In genomic region chr15:99433026-99433756, GRCh38 we compare ENCODE assay signal across 10 cellular contexts.
DNase-seq lines count a peak whose midpoint lies in the region; ATAC-seq and TF ChIP-seq lines count a peak whose summit lies in the region.
"Had no signal": no experiment of that assay in that cellular context is flagged by ENCODE, and none has a peak within 500 bp of the region (broad histone marks: within the 10 kb centered on the region; RNA-seq: fewer than 3 reads in every experiment).

No MANE protein-coding gene starts in this region.

- 0 out of 2 replicates have a peak overlapping the region, but pooled peaks have one; percentile 0 for H3K4me2 ChIP-seq in OCI-LY3 (ENCODE audit: low read length)

- H3K36me3 ChIP-seq in OCI-LY3 (replicated peaks; ENCODE audit: low read depth, low read length) (no peaks in the 10 kb centered on the region), heart left ventricle (no peaks in the 10 kb centered on the region)

- no peaks in the 10 kb centered on the region for H4K20me1 ChIP-seq in OCI-LY3 (ENCODE audit: insufficient read depth, low read length)

- no peaks in the 10 kb centered on the region for H3K9me3 Mint-ChIP-seq in stimulated activated naive B cell treated with anti-CD40 and anti-IgM and Interleukin-4, amounts not matched to agents 10 μg/mL and 1 μg/mL and 100 μg/mL, for 72 hours
- H3K9me3 Mint-ChIP-seq in mesothelial cell of epicardium = no peaks in the 10 kb centered on the region

- no peak overlapping the region for H3K27ac ChIP-seq in OCI-LY3 (ENCODE audit: low read length)
- peak overlapping the region; percentile 17 to 77 (median 68) for H3K27ac ChIP-seq in heart left ventricle

- H3K4me3 ChIP-seq in OCI-LY3 (ENCODE audit: low read length) (no peak overlapping the region), heart left ventricle (no peak overlapping the region)

- H3K27me3 Mint-ChIP-seq in stimulated activated naive B cell treated with anti-CD40 and anti-IgM and Interleukin-4, amounts not matched to agents 10 μg/mL and 1 μg/mL and 100 μg/mL, for 72 hours = no peaks in the 10 kb centered on the region
- H3K27me3 Mint-ChIP-seq in mesothelial cell of epicardium (ENCODE audit: low read depth) = no peaks in the 10 kb centered on the region

- peak overlapping the region; percentile 81 for H3K27ac Mint-ChIP-seq in stimulated activated naive B cell treated with anti-CD40 and anti-IgM and Interleukin-4, amounts not matched to agents 10 μg/mL and 1 μg/mL and 100 μg/mL, for 72 hours
- H3K27ac Mint-ChIP-seq in mesothelial cell of epicardium = no peak overlapping the region

- H3K4me3 Mint-ChIP-seq in stimulated activated naive B cell treated with anti-CD40 and anti-IgM and Interleukin-4, amounts not matched to agents 10 μg/mL and 1 μg/mL and 100 μg/mL, for 72 hours = no peak overlapping the region
- H3K4me3 Mint-ChIP-seq in mesothelial cell of epicardium = no peak overlapping the region

- ATAC-seq in GM19351 (IDR thresholded peaks at IDR 0.05; ENCODE audit: unreplicated experiment) (peak; percentile 59), heart left ventricle (peak; percentile 19 to 84 (median 50))
- ATAC-seq in stimulated activated naive B cell treated with anti-CD40 and anti-IgM and Interleukin-4, amounts not matched to agents 10 μg/mL and 1 μg/mL and 100 μg/mL, for 72 hours (replicated peaks) = peak; percentile 45 to 49

- WGBS in heart left ventricle, 4 donors = 36 to 51% (median 42%) methylated on average over 9 to 14 of the region's 14 CpGs

- H3K9ac ChIP-seq in OCI-LY3 (ENCODE audit: low read length) = no peak overlapping the region

- H3K79me2 ChIP-seq in OCI-LY3 (ENCODE audit: low read length) = no peaks in the 10 kb centered on the region

- peaks cover 21% of the 10 kb centered on the region for H3K4me1 ChIP-seq in OCI-LY3 (ENCODE audit: low read length)
- peaks cover 5 to 61% (median 49%) of the 10 kb centered on the region in 12 donors for H3K4me1 ChIP-seq in heart left ventricle

- peak in 4 of 5 donors; percentile 63 to 74 (median 69) for DNase-seq in heart left ventricle
- no peak for DNase-seq in stimulated activated naive B cell treated with anti-CD40 and anti-IgM and Interleukin-4, amounts not matched to agents 10 μg/mL and 1 μg/mL and 100 μg/mL, for 72 hours
- DNase-seq in mesothelial cell of epicardium (ENCODE audit: low spot score in 2 of 2, unreplicated experiment in 2 of 2) = no peak
- no peak for DNase-seq in SKM-1 (lab: John Stamatoyannopoulos, UW; ENCODE audit: unreplicated experiment)
- no peak for DNase-seq in activated CD4-positive, alpha-beta T cell treated with anti-CD3 and anti-CD28 coated beads, Interleukin-2, amount 50 U/mL, for 4 hours
- no peak for DNase-seq in hepatic stellate cell (ENCODE audit: low spot score)
- DNase-seq: dermis blood vessel endothelial cell, NCI-H526 treated with DMSO at 0.1 percent for 48 hours had no signal

- H2AFZ ChIP-seq in OCI-LY3 (ENCODE audit: low read depth, low read length) = no peak overlapping the region

- TF ChIP-seq CTCF in OCI-LY3 (IDR thresholded peaks at IDR 0.05; ENCODE audit: low read depth, low read length) (no peak), heart left ventricle (IDR thresholded peaks at IDR 0.05) (no peak), mesothelial cell of epicardium (IDR thresholded peaks at IDR 0.05; ENCODE audit: unreplicated experiment) (no peak)

- H3K36me3 Mint-ChIP-seq in stimulated activated naive B cell treated with anti-CD40 and anti-IgM and Interleukin-4, amounts not matched to agents 10 μg/mL and 1 μg/mL and 100 μg/mL, for 72 hours = peaks cover 0 to 6% of the 10 kb centered on the region in 2 donors
- no peaks in the 10 kb centered on the region for H3K36me3 Mint-ChIP-seq in mesothelial cell of epicardium

- no peak for TF ChIP-seq POLR2A in heart left ventricle (IDR thresholded peaks at IDR 0.05)

- intact Hi-C loops in heart left ventricle (cut with DNase I) = no loop called here

- peaks cover 52 to 72% of the 10 kb centered on the region in 2 donors for H3K4me1 Mint-ChIP-seq in stimulated activated naive B cell treated with anti-CD40 and anti-IgM and Interleukin-4, amounts not matched to agents 10 μg/mL and 1 μg/mL and 100 μg/mL, for 72 hours
- H3K4me1 Mint-ChIP-seq in mesothelial cell of epicardium = peaks cover 11% of the 10 kb centered on the region

- H3K27me3 ChIP-seq in OCI-LY3 (ENCODE audit: low read depth, low read length) (peaks cover 29% of the 10 kb centered on the region), heart left ventricle (no peaks in the 10 kb centered on the region)

- H3K9me3 ChIP-seq in OCI-LY3 (ENCODE audit: insufficient read depth, low read length) (no peaks in the 10 kb centered on the region), heart left ventricle (no peaks in the 10 kb centered on the region)

Comparison
In these comparisons a context has a peak if more than half of its experiments do, and no peak if none do; other contexts are left out.
1. DNase-seq: peak in heart left ventricle (4 of 5); none in stimulated activated naive B cell treated with anti-CD40 and anti-IgM and Interleukin-4, amounts not matched to agents 10 μg/mL and 1 μg/mL and 100 μg/mL, for 72 hours (single experiment), mesothelial cell of epicardium (0 of 2), SKM-1 (single experiment), activated CD4-positive, alpha-beta T cell treated with anti-CD3 and anti-CD28 coated beads, Interleukin-2, amount 50 U/mL, for 4 hours (0 of 2) and hepatic stellate cell (single experiment).
2. Peak in every context shown above with its lines, with median percentiles within 50 percentile points of each other: ATAC-seq.